Comparison of ENCODE assay signal across 13 cellular contexts in the genomic region with DNA sequence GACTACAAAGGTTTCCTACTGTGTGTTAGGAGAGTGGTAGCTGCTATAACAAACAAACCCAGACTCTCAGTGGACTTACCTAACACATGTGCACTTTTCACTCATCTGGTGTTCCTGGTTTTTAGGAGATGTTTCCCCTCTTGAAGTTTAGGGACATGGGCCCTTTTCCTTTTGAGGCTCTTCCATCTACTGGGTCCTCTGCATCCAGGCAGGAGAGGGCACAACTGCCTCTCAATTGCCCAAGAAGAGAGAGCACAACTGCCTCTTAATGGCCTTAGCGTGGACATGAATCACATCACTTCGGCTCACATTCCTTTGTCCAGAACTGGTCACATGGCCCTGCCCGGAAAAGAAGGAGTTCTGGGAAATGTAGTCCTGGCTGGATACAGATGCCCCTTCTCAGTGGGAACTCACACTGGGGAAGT. TPM values are rescaled to one million over a fixed set of nuclear protein-coding genes. Genes with fewer than 3 reads are reported as not detected.
A peak's percentile ranks its signal among the peaks of the same experiment; 100 is the strongest.
DNase-seq lines count a peak whose midpoint lies in the region; ATAC-seq and TF ChIP-seq lines count a peak whose summit lies in the region.
"Had no signal": no experiment of that assay in that cellular context is flagged by ENCODE, and none has a peak within 500 bp of the region (broad histone marks: within the 10 kb centered on the region; RNA-seq: fewer than 3 reads in every experiment).

No MANE protein-coding gene starts in this region.

- no peak for TF ChIP-seq POLR2A in breast epithelium (IDR thresholded peaks at IDR 0.05)

- H3K9me3 Mint-ChIP-seq in MCF 10A (ENCODE audit: unreplicated experiment) (no peaks in the 10 kb centered on the region), type B pancreatic cell (peaks cover 7% of the 10 kb centered on the region)
- H3K9me3 Mint-ChIP-seq: central memory CD8-positive, alpha-beta T cell had no signal

- H3K4me1 Mint-ChIP-seq in MCF 10A (ENCODE audit: insufficient read depth, unreplicated experiment) (no peaks in the 10 kb centered on the region), type B pancreatic cell (ENCODE audit: unreplicated experiment) (peaks cover 5% of the 10 kb centered on the region)

- H3K27me3 ChIP-seq in breast epithelium: peaks cover 0 to 30% of the 10 kb centered on the region in 2 donors

- BruUV-seq in MCF 10A (replicated peaks; lab: Mats Ljungman, UMichigan): no TSS peak

- H3K9me3 ChIP-seq in breast epithelium: no peaks in the 10 kb centered on the region

- intact Hi-C loops in MCF 10A (cut with micrococcal nuclease) (no loop called here), breast epithelium (cut with DNase I; ENCODE audit: low total_unique reads) (no loop called here)

- H3K27ac Mint-ChIP-seq in MCF 10A (ENCODE audit: low read depth, unreplicated experiment): no peak overlapping the region
- no peak overlapping the region for H3K27ac Mint-ChIP-seq in type B pancreatic cell
- H3K27ac Mint-ChIP-seq: IgD-negative memory B cell; naive thymus-derived CD4-positive, alpha-beta T cell had no signal

- no peak for TF ChIP-seq CTCF in MCF 10A (IDR thresholded peaks at IDR 0.05; ENCODE audit: unreplicated experiment)
- no peak for TF ChIP-seq CTCF in breast epithelium (IDR thresholded peaks at IDR 0.05)
- no peak for TF ChIP-seq CTCF in type B pancreatic cell (conservative IDR thresholded peaks at IDR 0.05)

- DNase-seq in MCF 10A (ENCODE audit: unreplicated experiment) (peak; percentile 50), breast epithelium (ENCODE audit: low spot score in 2 of 2) (no peak), anterior cingulate cortex (lab: John Stamatoyannopoulos, UW) (peak in 31 of 58 donors; percentile 4 to 65 (median 36)), iPS DF 19.7 (ENCODE audit: low read depth, low spot score) (peak; percentile 70), type B pancreatic cell (ENCODE audit: extremely low spot score, unreplicated experiment) (no peak), NCI-H1092 treated with DMSO at 0.1 percent for 48 hours (lab: John Stamatoyannopoulos, UW) (no peak)
- DNase-seq in activated naive CD4-positive, alpha-beta T cell treated with Interleukin-2 at 50 U/mL for 16 hours: no peak
- DNase-seq: naive thymus-derived CD4-positive, alpha-beta T cell; stimulated activated naive CD4-positive, alpha-beta T cell; T-helper 9 cell had no signal

- no peak overlapping the region for H3K4me3 Mint-ChIP-seq in MCF 10A (ENCODE audit: unreplicated experiment)
- H3K4me3 Mint-ChIP-seq in type B pancreatic cell: peak overlapping the region; percentile 26
- H3K4me3 Mint-ChIP-seq: central memory CD8-positive, alpha-beta T cell; IgD-negative memory B cell; naive thymus-derived CD4-positive, alpha-beta T cell had no signal

- H3K36me3 Mint-ChIP-seq in MCF 10A (ENCODE audit: insufficient read depth, unreplicated experiment) (no peaks in the 10 kb centered on the region), type B pancreatic cell (no peaks in the 10 kb centered on the region)

- H3K27me3 Mint-ChIP-seq in MCF 10A (ENCODE audit: insufficient read depth, unreplicated experiment) (peaks cover 48% of the 10 kb centered on the region), type B pancreatic cell (peaks cover 32% of the 10 kb centered on the region)

- H3K27ac ChIP-seq in breast epithelium: no peak overlapping the region

- H3K4me1 ChIP-seq in breast epithelium: no peaks in the 10 kb centered on the region

- CTCF ChIA-PET in MCF 10A (lab: Yijun Ruan, JAX): no interaction called here

- no peak overlapping the region for H3K4me3 ChIP-seq in breast epithelium

- no peaks in the 10 kb centered on the region for H3K36me3 ChIP-seq in breast epithelium

- ATAC-seq in HG02973 (IDR thresholded peaks at IDR 0.05; ENCODE audit: unreplicated experiment): no peak
- ATAC-seq: naive thymus-derived CD4-positive, alpha-beta T cell had no signal

- POLR2A ChIA-PET in MCF 10A (lab: Yijun Ruan, JAX): interaction anchor here (0.6 to 2.7 kb wide), 3 partner anchors 8 to 36 kb away, joined by 3 to 12 read pairs (median 3); a partner anchor contains a TSS

RNA-seq across cellular contexts. Expression of a gene that starts 9.8 kb away (rescaled TPM):
- 15.7 and 16.4 TPM in 2 replicates for total RNA-seq in MCF 10A (2022)
- total RNA-seq in breast epithelium: 10 to 100 TPM; 14.1 to 21.7 (median 21.6) TPM
- 14.7 and 36.7 TPM in 2 replicates for total RNA-seq in type B pancreatic cell (ENCODE audit: low replicate concordance)

Comparison
In these comparisons a context has a peak if more than half of its experiments do, and no peak if none do; other contexts are left out.
1. DNase-seq: peak in MCF 10A (single experiment), anterior cingulate cortex (31 of 58) and iPS DF 19.7 (single experiment); none in breast epithelium (0 of 2), type B pancreatic cell (single experiment), NCI-H1092 treated with DMSO at 0.1 percent for 48 hours (single experiment) and activated naive CD4-positive, alpha-beta T cell treated with Interleukin-2 at 50 U/mL for 16 hours (single experiment).